8 cellular contexts compared by ENCODE assay signal in the genomic region with DNA sequence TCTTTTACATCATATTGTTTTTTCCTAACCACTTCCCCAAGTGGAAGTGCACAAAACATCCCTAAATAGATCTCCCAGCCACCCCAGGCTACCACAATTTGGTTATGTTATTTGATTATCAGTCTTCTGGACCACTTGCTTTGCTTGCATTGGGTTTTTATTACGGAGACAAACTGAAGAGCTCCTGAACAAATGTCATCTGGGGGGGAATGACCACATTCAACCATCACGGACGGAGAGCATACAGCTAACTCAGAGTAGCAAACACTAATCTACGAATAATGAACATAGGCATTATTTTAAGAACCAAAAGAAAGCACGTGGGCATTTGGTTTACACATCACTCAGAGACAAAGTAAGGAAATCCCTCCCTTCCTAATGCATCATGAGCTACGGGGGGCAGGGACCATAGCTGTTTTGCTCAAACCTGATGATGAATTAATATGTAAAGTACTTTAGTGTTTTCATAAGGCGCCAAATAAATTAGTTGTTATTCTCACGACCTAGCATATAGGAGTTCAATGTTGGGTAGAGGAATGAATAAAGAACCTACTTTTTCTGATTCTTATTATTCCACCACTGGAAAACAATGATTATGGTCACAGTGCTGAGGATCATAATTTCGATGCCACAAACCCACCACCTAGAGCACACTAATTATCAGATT. TPM values are rescaled to one million over a fixed set of nuclear protein-coding genes. Genes with fewer than 3 reads are reported as not detected.
DNase-seq lines count a peak whose midpoint lies in the region; ATAC-seq and TF ChIP-seq lines count a peak whose summit lies in the region.

No MANE protein-coding gene starts in this region.

- H3K27ac Mint-ChIP-seq in Calu3 (ENCODE audit: unreplicated experiment): peak overlapping the region; percentile 73
- peak overlapping the region; percentile 81 for H3K27ac Mint-ChIP-seq in activated naive CD8-positive, alpha-beta T cell treated with anti-CD3 and anti-CD28 coated beads, Interleukin-2, amount 50 U/mL, for 24 hours
- H3K27ac Mint-ChIP-seq in stimulated activated effector memory CD8-positive, alpha-beta T cell treated with anti-CD3 and anti-CD28 coated beads, Interleukin-12 subunit alpha, Interleukin-12 subunit beta, amount 100 ng/mL, for 72 hours: peak overlapping the region; percentile 91

- peaks cover 37% of the 10 kb centered on the region for H3K36me3 Mint-ChIP-seq in Calu3 (ENCODE audit: insufficient read depth, unreplicated experiment)
- no peaks in the 10 kb centered on the region for H3K36me3 Mint-ChIP-seq in activated naive CD8-positive, alpha-beta T cell treated with anti-CD3 and anti-CD28 coated beads, Interleukin-2, amount 50 U/mL, for 24 hours (ENCODE audit: low read depth)
- peaks cover 12% of the 10 kb centered on the region for H3K36me3 Mint-ChIP-seq in stimulated activated effector memory CD8-positive, alpha-beta T cell treated with anti-CD3 and anti-CD28 coated beads, Interleukin-12 subunit alpha, Interleukin-12 subunit beta, amount 100 ng/mL, for 72 hours

- no peak for TF ChIP-seq CTCF in Calu3 (IDR thresholded peaks at IDR 0.05; ENCODE audit: unreplicated experiment)

- no peaks in the 10 kb centered on the region for H3K27me3 Mint-ChIP-seq in Calu3 (ENCODE audit: unreplicated experiment)
- H3K27me3 Mint-ChIP-seq in activated naive CD8-positive, alpha-beta T cell treated with anti-CD3 and anti-CD28 coated beads, Interleukin-2, amount 50 U/mL, for 24 hours: no peaks in the 10 kb centered on the region

- H3K4me1 Mint-ChIP-seq in Calu3 (ENCODE audit: low read depth, unreplicated experiment): peaks cover 31% of the 10 kb centered on the region
- H3K4me1 Mint-ChIP-seq in activated naive CD8-positive, alpha-beta T cell treated with anti-CD3 and anti-CD28 coated beads, Interleukin-2, amount 50 U/mL, for 24 hours: peaks cover 51% of the 10 kb centered on the region
- H3K4me1 Mint-ChIP-seq in stimulated activated effector memory CD8-positive, alpha-beta T cell treated with anti-CD3 and anti-CD28 coated beads, Interleukin-12 subunit alpha, Interleukin-12 subunit beta, amount 100 ng/mL, for 72 hours: peaks cover 36% of the 10 kb centered on the region

- CTCF ChIA-PET in Calu3 (lab: Charles Lee): interaction anchor here (0.6 to 1.1 kb wide), 2 partner anchors 16 to 310 kb away, joined by 3 read pairs; no protein-coding TSS in a partner anchor

- DNase-seq in Calu3: no peak
- no peak for DNase-seq in Jurkat, Clone E6-1 (ENCODE audit: low read depth, low spot score)
- no peak for DNase-seq in activated naive CD8-positive, alpha-beta T cell treated with anti-CD3 and anti-CD28 coated beads, Interleukin-2, amount 50 U/mL, for 24 hours
- DNase-seq in stimulated activated effector memory CD8-positive, alpha-beta T cell treated with anti-CD3 and anti-CD28 coated beads, Interleukin-12 subunit alpha, Interleukin-12 subunit beta, amount 100 ng/mL, for 72 hours (ENCODE audit: low spot score in 2 of 2): no peak
- DNase-seq in HuH-7.5 (ENCODE audit: low spot score): no peak
- no peak for DNase-seq in COLO829 (ENCODE audit: low spot score)
- DNase-seq in stimulated activated CD4-positive, alpha-beta T cell treated with anti-CD3 and anti-CD28 coated beads, Interleukin-2, amount 100 ng/mL, for 24 hours: no peak

- TSS peak; percentile 96 for BruUV-seq in Calu3 (replicated peaks; lab: Mats Ljungman, UMichigan)

- ATAC-seq in activated naive CD8-positive, alpha-beta T cell treated with anti-CD3 and anti-CD28 coated beads, Interleukin-2, amount 50 U/mL, for 24 hours: peak; percentile 11
- peak; percentile 12 for ATAC-seq in stimulated activated effector memory CD8-positive, alpha-beta T cell treated with anti-CD3 and anti-CD28 coated beads, Interleukin-12 subunit alpha, Interleukin-12 subunit beta, amount 100 ng/mL, for 72 hours

- no peaks in the 10 kb centered on the region for H3K9me3 Mint-ChIP-seq in Calu3 (ENCODE audit: low read depth, unreplicated experiment)
- H3K9me3 Mint-ChIP-seq in activated naive CD8-positive, alpha-beta T cell treated with anti-CD3 and anti-CD28 coated beads, Interleukin-2, amount 50 U/mL, for 24 hours: no peaks in the 10 kb centered on the region
- no peaks in the 10 kb centered on the region for H3K9me3 Mint-ChIP-seq in stimulated activated effector memory CD8-positive, alpha-beta T cell treated with anti-CD3 and anti-CD28 coated beads, Interleukin-12 subunit alpha, Interleukin-12 subunit beta, amount 100 ng/mL, for 72 hours

- intact Hi-C loops in Calu3 (cut with micrococcal nuclease; ENCODE audit: unreplicated experiment): loop anchor here (2.0 kb wide), 1 partner anchor 13 kb away; no protein-coding TSS in a partner anchor

- H3K4me3 Mint-ChIP-seq in Calu3 (ENCODE audit: low read depth, unreplicated experiment): peak overlapping the region; percentile 56
- H3K4me3 Mint-ChIP-seq in activated naive CD8-positive, alpha-beta T cell treated with anti-CD3 and anti-CD28 coated beads, Interleukin-2, amount 50 U/mL, for 24 hours: peak overlapping the region; percentile 83
- H3K4me3 Mint-ChIP-seq in stimulated activated effector memory CD8-positive, alpha-beta T cell treated with anti-CD3 and anti-CD28 coated beads, Interleukin-12 subunit alpha, Interleukin-12 subunit beta, amount 100 ng/mL, for 72 hours: peak overlapping the region; percentile 66

- H3K4me3 ChIP-seq in Jurkat, Clone E6-1 (ENCODE audit: low read length): peak overlapping the region; percentile 68
- peak overlapping the region; percentile 22 for H3K4me3 ChIP-seq in iPS-11a (ENCODE audit: low read depth, low read length)

RNA-seq across cellular contexts. Expression of a gene that starts 11.6 kb away (rescaled TPM):
- total RNA-seq in Calu3 (2022): 10.4 and 14.1 TPM in 2 replicates
- polyA plus RNA-seq in Jurkat, Clone E6-1 (2012; ENCODE audit: insufficient read depth, insufficient read length): not detected

RNA-seq across cellular contexts. Expression of a gene that starts 18.2 kb away (rescaled TPM):
- 38.9 and 57.4 TPM in 2 replicates for total RNA-seq in Calu3 (2022)
- polyA plus RNA-seq in Jurkat, Clone E6-1 (2012; ENCODE audit: insufficient read depth, insufficient read length): 10.9 TPM
